In the genomic region with DNA sequence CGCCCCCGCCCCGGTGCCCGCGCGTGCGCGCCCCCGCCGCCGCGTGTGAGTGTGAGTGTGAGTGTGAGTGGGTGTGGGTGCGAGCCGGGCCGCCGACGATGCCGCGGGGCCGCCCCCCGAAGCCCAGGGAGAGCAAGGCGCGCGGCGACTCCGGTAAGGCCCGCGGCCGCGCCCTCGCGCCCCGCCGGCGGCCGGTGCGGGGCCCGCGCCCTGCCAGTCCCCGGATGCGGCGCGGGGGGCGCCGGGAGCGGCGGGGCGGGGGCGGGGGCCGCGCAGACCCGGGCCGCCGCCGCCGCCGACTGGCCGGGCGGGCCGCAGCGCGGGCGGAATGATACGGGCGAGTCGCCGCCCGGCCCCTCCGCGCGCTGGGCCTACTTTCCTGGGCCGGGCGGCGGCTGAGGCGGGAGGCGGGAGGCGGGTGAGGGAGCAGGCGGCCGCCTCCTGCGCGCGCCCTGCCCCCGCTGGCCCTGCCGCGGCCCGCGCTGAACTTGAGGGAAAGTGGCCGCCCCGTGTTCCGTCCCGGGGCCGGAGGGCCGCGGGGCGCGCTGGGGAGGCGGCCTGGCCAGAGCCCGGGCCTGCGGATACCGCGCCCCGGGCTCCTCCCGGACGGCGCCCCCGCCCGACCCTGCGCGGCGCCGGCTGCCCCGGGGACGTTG, we compare ENCODE assay signal across 8 cellular contexts. TPM values are rescaled to one million over a fixed set of nuclear protein-coding genes. Genes with fewer than 3 reads are reported as not detected.
DNase-seq lines count a peak whose midpoint lies in the region; ATAC-seq, FAIRE-seq and TF ChIP-seq lines count a peak whose summit lies in the region.

TSS of gene ZNF236 (plus strand) at position 48 of the 656 bp plus-strand sequence. CDS start at position 99, 51 bp downstream.

- H3K9ac ChIP-seq in DND-41 (ENCODE audit: low read depth, low read length), result peak within 1 kb of the TSS; percentile 99

- no peak for TF ChIP-seq CTCF in DND-41 (IDR thresholded peaks at IDR 0.05; ENCODE audit: borderline replicate concordance, extremely low read depth, low read length, poor library complexity, severe bottlenecking)
- no peak for TF ChIP-seq CTCF in pancreas (IDR thresholded peaks at IDR 0.05)
- TF ChIP-seq CTCF in tibial artery (IDR thresholded peaks at IDR 0.05), result no peak

- peak within 1 kb of the TSS; percentile 97 for H3K27ac ChIP-seq in DND-41 (ENCODE audit: low read length)
- H3K27ac ChIP-seq in pancreas, result peak within 1 kb of the TSS; percentile 90 to 94 (median 94)
- H3K27ac ChIP-seq in tibial artery, result peak within 1 kb of the TSS; percentile 87 to 98

- H2AFZ ChIP-seq in DND-41 (ENCODE audit: low read depth, low read length), result peak within 1 kb of the TSS; percentile 89

- WGBS in pancreas, 2 donors, result 0 to 1% methylated on average over 39 to 113 of the region's 113 CpGs

- peak within 1 kb of the TSS; percentile 94 for H3K4me3 Mint-ChIP-seq in activated naive CD8-positive, alpha-beta T cell treated with anti-CD3 and anti-CD28 coated beads for 36 hours

- peak within 1 kb of the TSS; percentile 94 for H3K27ac Mint-ChIP-seq in activated naive CD8-positive, alpha-beta T cell treated with anti-CD3 and anti-CD28 coated beads for 36 hours

- H3K27me3 Mint-ChIP-seq in activated naive CD8-positive, alpha-beta T cell treated with anti-CD3 and anti-CD28 coated beads for 36 hours, result no peaks in the 10 kb centered on the region

- H3K79me2 ChIP-seq in DND-41 (ENCODE audit: insufficient read depth, low read length), result peaks cover 93% of the 10 kb centered on the region

- peak within 1 kb of the TSS; percentile 97 for H3K4me2 ChIP-seq in DND-41 (ENCODE audit: insufficient read depth, low read length)

- H3K4me1 ChIP-seq in DND-41 (ENCODE audit: insufficient read depth, low read length), result peaks cover 53% of the 10 kb centered on the region
- peaks cover 0 to 19% (median 4%) of the 10 kb centered on the region in 3 donors for H3K4me1 ChIP-seq in pancreas
- peaks cover 4 to 36% (median 22%) of the 10 kb centered on the region in 4 donors for H3K4me1 ChIP-seq in tibial artery

- peak; percentile 76 for DNase-seq in DND-41
- DNase-seq in HuH-7 (ENCODE audit: low spot score), result peak; percentile 47
- DNase-seq in SK-N-DZ (ENCODE audit: low spot score), result peak; percentile 74
- peak; percentile 81 for DNase-seq in activated naive CD8-positive, alpha-beta T cell treated with anti-CD3 and anti-CD28 coated beads for 36 hours
- DNase-seq in Right ventricle myocardium inferior (ENCODE audit: missing footprints), result peak; percentile 92
- DNase-seq in pancreas, result peak; percentile 70 to 89 (median 82)
- peak; percentile 71 to 86 for DNase-seq in tibial artery

- H3K36me3 ChIP-seq in DND-41 (ENCODE audit: insufficient read depth, low read length), result peaks cover 14% of the 10 kb centered on the region
- no peaks in the 10 kb centered on the region for H3K36me3 ChIP-seq in pancreas
- H3K36me3 ChIP-seq in tibial artery, result no peaks in the 10 kb centered on the region

- H3K4me3 ChIP-seq in DND-41 (ENCODE audit: low read depth in 1 of 2, low read length in 2 of 2) (peak within 1 kb of the TSS; percentile 70 to 96), pancreas (peak within 1 kb of the TSS; percentile 59 to 90 (median 84)), tibial artery (peak within 1 kb of the TSS; percentile 67 to 89)

- peaks cover 41% of the 10 kb centered on the region for H3K4me1 Mint-ChIP-seq in activated naive CD8-positive, alpha-beta T cell treated with anti-CD3 and anti-CD28 coated beads for 36 hours

- intact Hi-C loops in Right ventricle myocardium inferior (cut with DNase I) (no loop called here), pancreas (cut with DNase I) (no loop called here), tibial artery (cut with DNase I; ENCODE audit: low total_unique reads) (no loop called here)

- H3K9me3 ChIP-seq in DND-41 (ENCODE audit: insufficient read depth, low read length, severe bottlenecking) (no peaks in the 10 kb centered on the region), pancreas (no peaks in the 10 kb centered on the region), tibial artery (no peaks in the 10 kb centered on the region)

- H4K20me1 ChIP-seq in DND-41 (ENCODE audit: insufficient read depth, low read length), result 0 out of 2 replicates have a peak, but pooled peaks cover 3% of the 10 kb centered on the region

- peaks cover 19% of the 10 kb centered on the region for H3K36me3 Mint-ChIP-seq in activated naive CD8-positive, alpha-beta T cell treated with anti-CD3 and anti-CD28 coated beads for 36 hours

- ATAC-seq in DND-41 (ENCODE audit: insufficient read depth, low read depth), result peak; percentile 56
- peak; percentile 39 for ATAC-seq in GM21515 (IDR thresholded peaks at IDR 0.05; ENCODE audit: unreplicated experiment)
- peak; percentile 82 for ATAC-seq in Right ventricle myocardium inferior
- ATAC-seq in pancreas, result peak; percentile 79 to 86 (median 81)

- no peak for FAIRE-seq in pancreas (lab: Jason Lieb, UNC)

- no peaks in the 10 kb centered on the region for H3K9me3 Mint-ChIP-seq in activated naive CD8-positive, alpha-beta T cell treated with anti-CD3 and anti-CD28 coated beads for 36 hours

- H3K27me3 ChIP-seq in DND-41 (ENCODE audit: insufficient read depth, low read length, poor library complexity), result no peaks in the 10 kb centered on the region
- H3K27me3 ChIP-seq in pancreas, result no peaks in the 10 kb centered on the region
- no peaks in the 10 kb centered on the region for H3K27me3 ChIP-seq in tibial artery

RNA-seq across cellular contexts. Expression of gene ZNF236, which starts in this region (rescaled TPM):
- 2.7 and 2.8 TPM in 2 replicates for polyA plus RNA-seq in SK-N-DZ (2014; cell fraction: cytosol; rRNA removed)
- 7.2 and 28.1 TPM in 2 replicates for polyA plus RNA-seq in SK-N-DZ (2014; cell fraction: nucleus; rRNA removed)
- 10 to 100 TPM; 12.0 to 14.3 TPM for total RNA-seq in activated naive CD8-positive, alpha-beta T cell treated with anti-CD3 and anti-CD28 coated beads for 36 hours
- total RNA-seq in Right ventricle myocardium inferior (10.9 TPM), pancreas (10 to 100 TPM in 1 of 6 donors, 1 to 10 TPM in 5; 6.1 to 13.3 (median 7.3) TPM)
- polyA plus RNA-seq in pancreas, result 1 to 10 TPM; 2.6 to 4.7 TPM

Comparison
In these comparisons a context has a peak if more than half of its experiments do, and no peak if none do; other contexts are left out.
1. Peak in every context shown above with its lines: DNase-seq, ATAC-seq, H3K4me3 ChIP-seq and H3K27ac ChIP-seq.